ENCODE assay signal across 13 cellular contexts in the genomic region with DNA sequence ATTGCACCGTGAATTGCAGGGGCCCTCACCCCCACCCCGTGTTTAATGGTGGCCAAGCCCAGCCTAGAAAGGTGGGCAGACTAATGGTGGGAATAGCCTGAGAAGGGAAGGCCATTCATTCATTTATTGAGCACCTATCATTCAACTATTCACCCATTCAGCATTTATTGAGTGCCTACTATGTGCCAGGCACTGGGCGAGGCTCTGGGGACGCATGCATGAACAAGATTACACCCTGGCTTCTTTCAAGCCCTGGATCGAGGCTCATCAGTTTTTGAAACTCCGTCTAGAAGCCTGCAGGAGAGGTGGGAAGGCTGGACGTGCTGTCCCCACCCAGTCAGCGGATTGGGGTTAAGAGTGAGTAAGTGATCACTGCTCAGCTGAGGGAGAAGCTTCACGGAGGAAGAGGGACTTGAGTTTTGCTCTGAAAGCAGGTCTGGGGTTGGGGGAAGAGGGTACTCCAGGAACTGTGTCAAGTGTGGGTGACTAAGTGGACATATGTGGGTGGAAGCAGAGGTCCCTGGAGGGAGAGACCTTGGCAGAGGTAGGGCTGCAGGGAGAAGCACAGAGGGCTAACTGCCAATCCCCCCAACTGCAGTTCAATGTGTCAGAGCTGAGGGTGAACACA. TPM values are rescaled to one million over a fixed set of nuclear protein-coding genes. Genes with fewer than 3 reads are reported as not detected.
DNase-seq lines count a peak whose midpoint lies in the region; ATAC-seq and TF ChIP-seq lines count a peak whose summit lies in the region.
"Had no signal": no experiment of that assay in that cellular context is flagged by ENCODE, and none has a peak within 500 bp of the region (broad histone marks: within the 10 kb centered on the region; RNA-seq: fewer than 3 reads in every experiment).

No MANE protein-coding gene starts in this region.

- H3K4me1 Mint-ChIP-seq in H9 (peaks cover 36 to 45% of the 10 kb centered on the region in 2 experiments), immature natural killer cell (peaks cover 8 to 29% of the 10 kb centered on the region in 2 donors)
- peaks cover 3% of the 10 kb centered on the region for H3K4me1 Mint-ChIP-seq in activated naive CD8-positive, alpha-beta T cell treated with anti-CD3 and anti-CD28 coated beads, Interleukin-2, amount 50 U/mL, for 24 hours

- no peak overlapping the region for H3K18ac ChIP-seq in H9 (ENCODE audit: insufficient read length, low read depth, low read length)

- H4K8ac ChIP-seq in H9 (replicated peaks; ENCODE audit: insufficient read length, low read depth, low read length) = no peak overlapping the region

- no peak overlapping the region for H4K5ac ChIP-seq in H9 (ENCODE audit: insufficient read length, low read depth, low read length)

- no peaks in the 10 kb centered on the region for H3K23me2 ChIP-seq in H9 (ENCODE audit: insufficient read length, low read depth, low read length, poor library complexity, severe bottlenecking)

- H3K79me1 ChIP-seq in H9 (ENCODE audit: insufficient read depth, low read depth, low read length, poor library complexity, severe bottlenecking) = no peaks in the 10 kb centered on the region

- H3K27me3 ChIP-seq in H9 (ENCODE audit: insufficient read depth, low read length) (no peaks in the 10 kb centered on the region; the same call in 1 of the 2 replicates), left ventricle myocardium inferior (ENCODE audit: low read depth) (no peaks in the 10 kb centered on the region), skeletal muscle tissue (ENCODE audit: control insufficient read depth in 3 of 3, insufficient read depth in 3 of 3, low read length in 3 of 3) (no peaks in the 10 kb centered on the region)

- DNase-seq in H9 = no peak
- DNase-seq in activated naive CD8-positive, alpha-beta T cell treated with anti-CD3 and anti-CD28 coated beads, Interleukin-2, amount 50 U/mL, for 24 hours = no peak
- DNase-seq in left ventricle myocardium inferior = no peak
- DNase-seq in NCI-H1930 (lab: John Stamatoyannopoulos, UW) = no peak
- no peak for DNase-seq in immature natural killer cell
- no peak for DNase-seq in iPS-NIHi11 (ENCODE audit: low spot score)
- DNase-seq: activated CD4-positive, alpha-beta T cell treated with anti-CD3 and anti-CD28 coated beads, Interleukin-2, amount 10 ng/mL, durations not matched to agents 7 days and 5 days; DMS79; NCI-H1092 treated with DMSO at 0.1 percent for 48 hours; NCI-H774 had no signal

- H3K9me3 ChIP-seq in H9 (ENCODE audit: control insufficient read depth, low read depth, low read length) (no peaks in the 10 kb centered on the region), left ventricle myocardium inferior (replicated peaks) (no peaks in the 10 kb centered on the region), skeletal muscle tissue (ENCODE audit: control insufficient read depth in 3 of 3, low read length in 3 of 3) (no peaks in the 10 kb centered on the region)

- no peaks in the 10 kb centered on the region for H3K9me3 Mint-ChIP-seq in H9
- no peaks in the 10 kb centered on the region for H3K9me3 Mint-ChIP-seq in activated naive CD8-positive, alpha-beta T cell treated with anti-CD3 and anti-CD28 coated beads, Interleukin-2, amount 50 U/mL, for 24 hours
- no peaks in the 10 kb centered on the region for H3K9me3 Mint-ChIP-seq in immature natural killer cell
- H3K9me3 Mint-ChIP-seq: activated CD4-positive, alpha-beta T cell treated with anti-CD3 and anti-CD28 coated beads, Interleukin-2, amount 10 ng/mL, durations not matched to agents 7 days and 5 days had no signal

- intact Hi-C loops in left ventricle myocardium inferior (cut with micrococcal nuclease) = no loop called here

- H3K36me3 Mint-ChIP-seq in H9 (ENCODE audit: insufficient read depth in 1 of 3, low read depth in 3 of 3) = peaks cover 3 to 12% (median 5%) of the 10 kb centered on the region in 3 experiments; a peak in 5 of 7 replicates
- H3K36me3 Mint-ChIP-seq in activated naive CD8-positive, alpha-beta T cell treated with anti-CD3 and anti-CD28 coated beads, Interleukin-2, amount 50 U/mL, for 24 hours (ENCODE audit: low read depth) = peaks cover 8% of the 10 kb centered on the region
- H3K36me3 Mint-ChIP-seq in immature natural killer cell = peaks cover 7 to 34% (median 7%) of the 10 kb centered on the region in 3 donors

- H3K9ac ChIP-seq in H9 (ENCODE audit: extremely low read depth, insufficient read length, low read length) (no peak overlapping the region), skeletal muscle tissue (ENCODE audit: low read depth in 1 of 3, low read length in 3 of 3) (peak overlapping the region; percentile 43 to 68 (median 50))

- no peak overlapping the region for H2BK12ac ChIP-seq in H9 (ENCODE audit: insufficient read length, low read depth, low read length)

- no peak overlapping the region for H3T11ph ChIP-seq in H9 (ENCODE audit: low read length)

- H3K27me3 Mint-ChIP-seq in H9 (ENCODE audit: low read depth) (peaks cover 1% of the 10 kb centered on the region; the same call in 1 of the 2 replicates), immature natural killer cell (ENCODE audit: low read depth in 3 of 3) (peaks cover 9 to 36% (median 15%) of the 10 kb centered on the region in 3 donors)
- no peaks in the 10 kb centered on the region for H3K27me3 Mint-ChIP-seq in activated naive CD8-positive, alpha-beta T cell treated with anti-CD3 and anti-CD28 coated beads, Interleukin-2, amount 50 U/mL, for 24 hours
- H3K27me3 Mint-ChIP-seq: activated CD4-positive, alpha-beta T cell treated with anti-CD3 and anti-CD28 coated beads, Interleukin-2, amount 10 ng/mL, durations not matched to agents 7 days and 5 days had no signal

- TF ChIP-seq CTCF in H9 (conservative IDR thresholded peaks at IDR 0.05) (no peak), left ventricle myocardium inferior (IDR thresholded peaks at IDR 0.05; ENCODE audit: borderline replicate concordance) (no peak)

- H3K27ac Mint-ChIP-seq in H9 = peak overlapping the region; percentile 13 to 89 (median 24); a peak in 4 of 7 replicates
- peak overlapping the region; percentile 26 for H3K27ac Mint-ChIP-seq in activated naive CD8-positive, alpha-beta T cell treated with anti-CD3 and anti-CD28 coated beads, Interleukin-2, amount 50 U/mL, for 24 hours
- peak overlapping the region in 3 of 6 donors; percentile 50 to 80 (median 55) for H3K27ac Mint-ChIP-seq in immature natural killer cell
- H3K27ac Mint-ChIP-seq: activated CD4-positive, alpha-beta T cell treated with anti-CD3 and anti-CD28 coated beads, Interleukin-2, amount 10 ng/mL, durations not matched to agents 7 days and 5 days had no signal

- H3K14ac ChIP-seq in H9 (ENCODE audit: insufficient read depth, low read length) = no peak overlapping the region; the same call in 1 of the 2 replicates

- H2BK15ac ChIP-seq in H9 (ENCODE audit: low read depth, low read length) = no peak overlapping the region

- peaks cover 2% of the 10 kb centered on the region; the same call in 1 of the 2 replicates for H3K4me1 ChIP-seq in H9 (ENCODE audit: insufficient read depth, low read length)
- H3K4me1 ChIP-seq in left ventricle myocardium inferior = peaks cover 70% of the 10 kb centered on the region
- H3K4me1 ChIP-seq in skeletal muscle tissue (ENCODE audit: control insufficient read depth in 3 of 3, insufficient read depth in 3 of 3, low read length in 3 of 3) = peaks cover 37 to 57% (median 53%) of the 10 kb centered on the region in 3 donors

- no peak overlapping the region for H2AK5ac ChIP-seq in H9 (ENCODE audit: insufficient read length, low read length)

- no peaks in the 10 kb centered on the region for H3K79me2 ChIP-seq in H9 (ENCODE audit: insufficient read depth, low read length)

- H3K4me3 Mint-ChIP-seq in H9 = no peak overlapping the region; a peak in 1 of 5 replicates
- no peak overlapping the region for H3K4me3 Mint-ChIP-seq in activated naive CD8-positive, alpha-beta T cell treated with anti-CD3 and anti-CD28 coated beads, Interleukin-2, amount 50 U/mL, for 24 hours
- no peak overlapping the region for H3K4me3 Mint-ChIP-seq in immature natural killer cell
- H3K4me3 Mint-ChIP-seq: activated CD4-positive, alpha-beta T cell treated with anti-CD3 and anti-CD28 coated beads, Interleukin-2, amount 10 ng/mL, durations not matched to agents 7 days and 5 days had no signal

- H3K4ac ChIP-seq in H9 (ENCODE audit: low read depth, low read length) = no peak overlapping the region

- H3K4me2 ChIP-seq in H9 (ENCODE audit: insufficient read depth, insufficient read length, low read length) = no peak overlapping the region

- WGBS in H9 (ENCODE audit: extremely low coverage, insufficient read length, low lambda C conversion rate) = no CpG with 5 or more reads among the region's 9 CpGs

- H3K27ac ChIP-seq in H9 (ENCODE audit: insufficient read length, low read depth, low read length) = no peak overlapping the region
- peak overlapping the region; percentile 75 for H3K27ac ChIP-seq in left ventricle myocardium inferior (replicated peaks)
- peak overlapping the region; percentile 56 for H3K27ac ChIP-seq in skeletal muscle tissue (ENCODE audit: low read depth, low read length)
- H3K27ac ChIP-seq: SK-N-MC had no signal

- H2BK5ac ChIP-seq in H9 (ENCODE audit: insufficient read length, low read length) = no peak overlapping the region

- H2BK120ac ChIP-seq in H9 (ENCODE audit: low read depth, low read length, poor library complexity, severe bottlenecking) = no peak overlapping the region

- H2AFZ ChIP-seq in H9 (ENCODE audit: low read length) = no peak overlapping the region

- H3K56ac ChIP-seq in H9 (ENCODE audit: insufficient read length, low read depth, low read length) = no peak overlapping the region

- no peak overlapping the region for H3K23ac ChIP-seq in H9 (ENCODE audit: insufficient read length, low read depth, low read length)

- no peak overlapping the region for H4K91ac ChIP-seq in H9 (ENCODE audit: insufficient read length, low read depth, low read length)

- ATAC-seq in activated naive CD8-positive, alpha-beta T cell treated with anti-CD3 and anti-CD28 coated beads, Interleukin-2, amount 50 U/mL, for 24 hours = no peak
- no peak for ATAC-seq in HG02870 (IDR thresholded peaks at IDR 0.05; ENCODE audit: unreplicated experiment)

- no peak overlapping the region for H3K4me3 ChIP-seq in left ventricle myocardium inferior
- peak overlapping the region in 1 of 3 donors; percentile 13 for H3K4me3 ChIP-seq in skeletal muscle tissue (ENCODE audit: low read length in 3 of 3)
- H3K4me3 ChIP-seq: SK-N-MC had no signal

- H3K36me3 ChIP-seq in left ventricle myocardium inferior (peaks cover 44% of the 10 kb centered on the region), skeletal muscle tissue (ENCODE audit: control insufficient read depth in 3 of 3, insufficient read depth in 3 of 3, low read length in 3 of 3) (peaks cover 38 to 41% (median 40%) of the 10 kb centered on the region in 3 donors)

- H4K20me1 ChIP-seq in H9 (ENCODE audit: control insufficient read depth, insufficient read depth, insufficient read length) = no peaks in the 10 kb centered on the region

- H2BK20ac ChIP-seq in H9 (ENCODE audit: low read depth, low read length, poor library complexity, severe bottlenecking) = no peak overlapping the region

RNA-seq across cellular contexts. Expression of a gene that starts 35.6 kb away (rescaled TPM):
- total RNA-seq in H9 (2021) (18.7 and 20.8 TPM in 2 replicates), left ventricle myocardium inferior (96.8 TPM), skeletal muscle tissue (7.8 TPM)
- 10 to 100 TPM in 1 of 3 donors, 1 to 10 TPM in 2; 5.0 to 22.8 (median 6.0) TPM for polyA plus RNA-seq in immature natural killer cell
